Comparison of ENCODE assay signal across 23 cellular contexts in genomic region chr12:123617580-123617979, GRCh38.
"Had no signal": no experiment of that assay in that cellular context is flagged by ENCODE, and none has a peak within 500 bp of the region (broad histone marks: within the 10 kb centered on the region; RNA-seq: fewer than 3 reads in every experiment).

No MANE protein-coding gene starts in this region.

- DNase-seq: activated CD4-positive, alpha-beta T cell treated with anti-CD3 and anti-CD28 coated beads for 48 hours; activated CD4-positive, alpha-beta T cell treated with anti-CD3 and anti-CD28 coated beads, Interleukin-2, amount 50 U/mL, for 4 hours; activated CD4-positive, CD25-positive, alpha-beta regulatory T cell treated with anti-CD3 and anti-CD28 coated beads, Interleukin-2, amount 50 U/mL, for 72 hours; activated CD8-positive, alpha-beta memory T cell treated with anti-CD3 and anti-CD28 coated beads for 24 hours; activated naive CD4-positive, alpha-beta T cell; activated T-cell treated with anti-CD3 and anti-CD28 coated beads, Interleukin-2, amount 50 U/mL, for 72 hours; anterior cingulate cortex; central memory CD4-positive, alpha-beta T cell; Kasumi-1; KBM-7; NCI-H1105 treated with DMSO at 0.1 percent for 48 hours; NCI-H1436 treated with DMSO at 0.1 percent for 48 hours; NCI-H187; NCI-H2081; NCI-H510A treated with DMSO at 0.1 percent for 48 hours; NCI-H69; PC-9; SHP77 treated with DMSO at 0.1 percent for 48 hours; T-helper 9 cell had no signal

- H3K9me3 Mint-ChIP-seq: activated naive CD4-positive, alpha-beta T cell treated with anti-CD3 and anti-CD28 coated beads, Interleukin-2, amount 50 U/mL, for 72 hours; activated T-cell treated with anti-CD3 and anti-CD28 coated beads, Interleukin-2, amount 50 U/mL, for 72 hours; activated T-helper 2 cell treated with anti-CD3 and anti-CD28 coated beads, Interferon-gamma antibody, Interleukin-2, Interleukin-4, amounts not matched to agents 10 μg/mL and 5 μg/mL and 100 μg/mL, durations not matched to agents 14 hours and 24 hours and 36 hours; T-helper 1 cell treated with Interleukin-12 subunit alpha and Interleukin-12 subunit beta and Interleukin-4 antibody, amounts not matched to agents 30 μg/mL and 1 μg/mL, for 36 hours; WTC11 had no signal

- H3K27ac ChIP-seq: PC-9 had no signal

- H3K27ac Mint-ChIP-seq: activated T-cell treated with anti-CD3 and anti-CD28 coated beads, Interleukin-2, amount 50 U/mL, for 72 hours; activated T-helper 2 cell treated with anti-CD3 and anti-CD28 coated beads, Interferon-gamma antibody, Interleukin-2, Interleukin-4, amounts not matched to agents 10 μg/mL and 5 μg/mL and 100 μg/mL, durations not matched to agents 14 hours and 24 hours and 36 hours; T-helper 1 cell treated with Interleukin-12 subunit alpha and Interleukin-12 subunit beta and Interleukin-4 antibody, amounts not matched to agents 30 μg/mL and 1 μg/mL, for 36 hours; WTC11 had no signal

- H3K4me2 ChIP-seq: PC-9 had no signal

- H2AFZ ChIP-seq: PC-9 had no signal

- H3K4me3 Mint-ChIP-seq: activated T-cell treated with anti-CD3 and anti-CD28 coated beads, Interleukin-2, amount 50 U/mL, for 72 hours; T-helper 1 cell treated with Interleukin-12 subunit alpha and Interleukin-12 subunit beta and Interleukin-4 antibody, amounts not matched to agents 30 μg/mL and 1 μg/mL, for 36 hours; WTC11 had no signal

- H3K4me3 ChIP-seq: PC-9 had no signal

- H3K4me1 Mint-ChIP-seq: WTC11 had no signal
